Comparison of ENCODE assay signal across 8 cellular contexts in the genomic region with DNA sequence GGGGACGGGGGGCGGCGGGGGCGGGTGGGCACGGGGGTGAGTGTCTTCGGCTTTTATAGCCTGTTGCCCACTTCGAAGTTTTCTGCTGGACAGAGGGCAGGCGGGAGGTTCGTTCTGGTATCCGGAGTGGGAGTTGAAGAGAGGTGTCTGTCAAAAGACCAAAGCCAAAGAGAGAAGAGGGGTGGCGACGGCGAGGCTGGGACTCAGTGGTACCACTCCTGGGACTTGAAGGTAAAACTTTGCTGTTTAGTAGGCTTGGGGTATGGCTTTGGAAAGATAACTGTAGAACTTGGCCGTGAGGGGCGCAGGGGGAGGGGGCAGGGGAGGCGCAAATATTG.
A peak's percentile ranks its signal among the peaks of the same experiment; 100 is the strongest.
DNase-seq lines count a peak whose midpoint lies in the region; ATAC-seq, FAIRE-seq and TF ChIP-seq lines count a peak whose summit lies in the region.

No MANE protein-coding gene starts in this region.

- H3K36me3 Mint-ChIP-seq in glutamatergic neuron (ENCODE audit: unreplicated experiment) (no peaks in the 10 kb centered on the region), osteocyte (ENCODE audit: unreplicated experiment) (no peaks in the 10 kb centered on the region)

- H3K4me1 ChIP-seq in NT2/D1 (ENCODE audit: insufficient read depth, insufficient read length), result no peaks in the 10 kb centered on the region

- H3K9ac ChIP-seq in NT2/D1 (ENCODE audit: insufficient read length, low read depth), result no peak overlapping the region

- H3K27ac Mint-ChIP-seq in glutamatergic neuron (ENCODE audit: unreplicated experiment), result no peak overlapping the region
- H3K27ac Mint-ChIP-seq in osteocyte (ENCODE audit: unreplicated experiment), result no peak overlapping the region

- no peaks in the 10 kb centered on the region for H3K36me3 ChIP-seq in NT2/D1 (ENCODE audit: insufficient read depth, insufficient read length, low read length)

- H3K4me3 ChIP-seq in NT2/D1 (ENCODE audit: insufficient read length, low read depth), result peak overlapping the region; percentile 51

- DNase-seq in CD1c-positive myeloid dendritic cell (ENCODE audit: extremely low spot score) (peak; percentile 11), NT2/D1 (ENCODE audit: low read depth, low spot score) (no peak), glutamatergic neuron (peak; percentile 25), osteocyte (ENCODE audit: extremely low spot score, unreplicated experiment) (no peak), T-helper 9 cell (no peak), NCI-H1092 (lab: John Stamatoyannopoulos, UW) (no peak), RCC 7860 (ENCODE audit: low spot score) (no peak)

- no peaks in the 10 kb centered on the region for H3K9me3 ChIP-seq in NT2/D1 (ENCODE audit: insufficient read depth, low read length)

- ATAC-seq in HG03521 (IDR thresholded peaks at IDR 0.05; ENCODE audit: unreplicated experiment), result no peak

- H3K4me3 Mint-ChIP-seq in glutamatergic neuron (ENCODE audit: unreplicated experiment), result peak overlapping the region; percentile 80
- H3K4me3 Mint-ChIP-seq in osteocyte (ENCODE audit: unreplicated experiment), result peak overlapping the region; percentile 58

- TF ChIP-seq CTCF in glutamatergic neuron (IDR thresholded peaks at IDR 0.05; ENCODE audit: partially characterized antibody, unreplicated experiment) (no peak), osteocyte (IDR thresholded peaks at IDR 0.05) (no peak)

- H3K4me1 Mint-ChIP-seq in glutamatergic neuron (ENCODE audit: low read depth, unreplicated experiment) (peaks cover 2% of the 10 kb centered on the region), osteocyte (ENCODE audit: unreplicated experiment) (peaks cover 6% of the 10 kb centered on the region)

- H3K27me3 Mint-ChIP-seq in glutamatergic neuron (ENCODE audit: unreplicated experiment) (peaks cover 11% of the 10 kb centered on the region), osteocyte (ENCODE audit: unreplicated experiment) (peaks cover 68% of the 10 kb centered on the region)

- no peak for FAIRE-seq in RCC 7860 (lab: Jason Lieb, UNC)

- H3K27me3 ChIP-seq in NT2/D1 (ENCODE audit: insufficient read depth, insufficient read length), result peaks cover 7% of the 10 kb centered on the region

- peaks cover 5% of the 10 kb centered on the region for H3K9me3 Mint-ChIP-seq in glutamatergic neuron (ENCODE audit: unreplicated experiment)
- H3K9me3 Mint-ChIP-seq in osteocyte (ENCODE audit: unreplicated experiment), result no peaks in the 10 kb centered on the region

Comparison
In these comparisons a context has a peak if more than half of its experiments do, and no peak if none do; other contexts are left out.
1. DNase-seq: peak in CD1c-positive myeloid dendritic cell (single experiment) and glutamatergic neuron (single experiment); none in NT2/D1 (single experiment), osteocyte (single experiment), T-helper 9 cell (single experiment), NCI-H1092 (single experiment) and RCC 7860 (single experiment).